25 cellular contexts compared by ENCODE assay signal in the genomic region with DNA sequence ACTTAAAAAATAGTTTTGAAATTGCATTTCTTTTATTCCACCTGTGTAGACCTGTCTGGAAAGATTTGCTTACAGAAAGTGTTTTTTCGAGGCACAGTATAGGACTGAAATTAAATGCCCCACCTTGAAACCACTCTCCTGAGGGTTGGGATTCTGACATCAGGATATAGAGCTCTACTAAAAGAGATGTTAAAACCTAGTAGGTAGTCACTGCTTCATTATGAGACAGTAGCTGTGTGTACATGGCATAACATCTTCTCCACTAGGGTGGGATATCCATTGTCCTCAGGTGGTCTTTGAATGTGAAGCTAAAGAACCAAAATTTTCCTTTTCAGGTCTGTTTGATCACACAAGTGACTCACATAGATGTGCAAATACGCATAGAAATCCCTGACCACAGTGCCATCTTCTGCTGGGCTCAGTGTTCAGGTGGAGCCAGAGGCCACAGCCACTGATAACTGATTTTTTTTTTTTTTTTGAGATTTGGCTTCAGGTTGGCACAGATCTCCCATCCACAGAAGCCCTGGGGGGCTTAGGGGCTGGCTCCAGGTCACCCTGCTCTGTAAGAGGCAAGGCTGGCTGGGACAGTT.
DNase-seq lines count a peak whose midpoint lies in the region; ATAC-seq and TF ChIP-seq lines count a peak whose summit lies in the region.
"Had no signal": no experiment of that assay in that cellular context is flagged by ENCODE, and none has a peak within 500 bp of the region (broad histone marks: within the 10 kb centered on the region; RNA-seq: fewer than 3 reads in every experiment).

No MANE protein-coding gene starts in this region.

- no peak overlapping the region for H2AFZ ChIP-seq in OCI-LY3 (ENCODE audit: low read depth, low read length)

- ATAC-seq in left colon (peak; percentile 35), HG02642 (IDR thresholded peaks at IDR 0.05; ENCODE audit: poor library complexity, unreplicated experiment) (no peak)
- ATAC-seq: heart left ventricle; natural killer cell treated with Interleukin-12 subunit alpha and Interleukin-12 subunit beta and Interleukin-15 and Interleukin-18, amount 100 ng/mL, for 72 hours; right cardiac atrium; stimulated activated naive CD8-positive, alpha-beta T cell treated with anti-CD3 and anti-CD28 coated beads, Interleukin-15, amount 100 ng/mL, for 72 hours; upper lobe of right lung had no signal

- H3K9ac ChIP-seq in OCI-LY3 (ENCODE audit: low read length), result no peak overlapping the region
- H3K9ac ChIP-seq: BLaER1 treated with 17β-estradiol and CSF1 and Interleukin-3, amounts not matched to agents 10 nM and 100 nM had no signal

- DNase-seq in DMS53 treated with DMSO at 0.1 percent for 48 hours (lab: John Stamatoyannopoulos, UW; ENCODE audit: unreplicated experiment) (peak; percentile 2), left colon (no peak), sigmoid colon (no peak), T-helper 2 cell (no peak), NCI-H345 (lab: John Stamatoyannopoulos, UW) (no peak), RKO (ENCODE audit: low spot score) (no peak)
- DNase-seq: activated CD4-positive, alpha-beta memory T cell treated with anti-CD3 and anti-CD28 coated beads for 36 hours; activated CD8-positive, alpha-beta memory T cell treated with anti-CD3 and anti-CD28 coated beads, Interleukin-2, amount 50 U/mL, for 48 hours; activated naive CD8-positive, alpha-beta T cell treated with anti-CD3 and anti-CD28 coated beads for 36 hours; cerebellar nuclear complex; COR-L47; HCEC 1CT; heart left ventricle; NCI-H1092 treated with DMSO at 0.1 percent for 48 hours; NCI-H187 treated with DMSO at 0.1 percent for 48 hours; NCI-H774; ovary; right cardiac atrium; stimulated activated naive CD8-positive, alpha-beta T cell treated with anti-CD3 and anti-CD28 coated beads, Interleukin-15, amount 100 ng/mL, for 72 hours; upper lobe of right lung had no signal

- TF ChIP-seq EP300 in sigmoid colon (IDR thresholded peaks at IDR 0.05), result no peak

- intact Hi-C loops in left colon (cut with DNase I, micrococcal nuclease) (no loop called here), sigmoid colon (cut with DNase I) (loop anchor here (5.0 kb wide), 1 partner anchor 122 kb away; no protein-coding TSS in a partner anchor)

- H3K27me3 ChIP-seq in OCI-LY3 (ENCODE audit: low read depth, low read length) (no peaks in the 10 kb centered on the region), sigmoid colon (no peaks in the 10 kb centered on the region)
- H3K27me3 ChIP-seq: heart left ventricle, ovary, upper lobe of right lung had no signal

- TF ChIP-seq CTCF in OCI-LY3 (IDR thresholded peaks at IDR 0.05; ENCODE audit: low read depth, low read length) (peak; percentile 8; the same call in 1 of the 2 replicates), sigmoid colon (IDR thresholded peaks at IDR 0.05) (no peak)

- H3K4me3 ChIP-seq in OCI-LY3 (ENCODE audit: low read length) (no peak overlapping the region), sigmoid colon (no peak overlapping the region)
- H3K4me3 ChIP-seq: BLaER1 treated with 17β-estradiol and CSF1 and Interleukin-3, amounts not matched to agents 10 nM and 100 nM; heart left ventricle; ovary; upper lobe of right lung had no signal

- no peaks in the 10 kb centered on the region for H3K9me3 ChIP-seq in OCI-LY3 (ENCODE audit: insufficient read depth, low read length)
- no peaks in the 10 kb centered on the region for H3K9me3 ChIP-seq in sigmoid colon
- H3K9me3 ChIP-seq: BLaER1 treated with 17β-estradiol and CSF1 and Interleukin-3, amounts not matched to agents 10 nM and 100 nM; heart left ventricle; ovary; upper lobe of right lung had no signal

- H4K20me1 ChIP-seq in OCI-LY3 (ENCODE audit: insufficient read depth, low read length), result no peaks in the 10 kb centered on the region
- H4K20me1 ChIP-seq: BLaER1 treated with 17β-estradiol and CSF1 and Interleukin-3, amounts not matched to agents 10 nM and 100 nM had no signal

- H3K27ac ChIP-seq in OCI-LY3 (ENCODE audit: low read length) (no peak overlapping the region), sigmoid colon (peak overlapping the region; percentile 56 to 79 (median 69))
- H3K27ac ChIP-seq: BLaER1 treated with 17β-estradiol and CSF1 and Interleukin-3, amounts not matched to agents 10 nM and 100 nM; HL-60; ovary; upper lobe of right lung had no signal

- H3K36me3 ChIP-seq in OCI-LY3 (replicated peaks; ENCODE audit: low read depth, low read length) (no peaks in the 10 kb centered on the region), sigmoid colon (no peaks in the 10 kb centered on the region)
- H3K36me3 ChIP-seq: ovary, upper lobe of right lung had no signal

- WGBS in sigmoid colon, 2 donors, result 72 to 88% methylated on average over 2 of the region's 2 CpGs

- no peak overlapping the region for H3K4me2 ChIP-seq in OCI-LY3 (ENCODE audit: low read length)

- no peak for TF ChIP-seq POLR2A in sigmoid colon (IDR thresholded peaks at IDR 0.05)

- H3K4me1 ChIP-seq in OCI-LY3 (ENCODE audit: low read length) (peaks cover 23% of the 10 kb centered on the region), sigmoid colon (peaks cover 0 to 100% (median 86%) of the 10 kb centered on the region in 4 donors)

- no peaks in the 10 kb centered on the region for H3K79me2 ChIP-seq in OCI-LY3 (ENCODE audit: low read length)
